16 cellular contexts compared by ENCODE assay signal in genomic region chr17:35011671-35012216, GRCh38. TPM values are rescaled to one million over a fixed set of nuclear protein-coding genes. Genes with fewer than 3 reads are reported as not detected.
DNase-seq lines count a peak whose midpoint lies in the region; ATAC-seq and TF ChIP-seq lines count a peak whose summit lies in the region.
"Had no signal": no experiment of that assay in that cellular context is flagged by ENCODE, and none has a peak within 500 bp of the region (broad histone marks: within the 10 kb centered on the region; RNA-seq: fewer than 3 reads in every experiment).

No MANE protein-coding gene starts in this region.

- no peak overlapping the region for H3K4me3 Mint-ChIP-seq in CD4-positive, alpha-beta T cell
- H3K4me3 Mint-ChIP-seq: activated B cell treated with CpG ODN at 0.5 μM for 24 hours had no signal

- H3K9me3 Mint-ChIP-seq in CD4-positive, alpha-beta T cell: no peaks in the 10 kb centered on the region
- H3K9me3 Mint-ChIP-seq: activated B cell treated with CpG ODN at 0.5 μM for 24 hours had no signal

- ATAC-seq in CD4-positive, alpha-beta T cell (ENCODE audit: poor library complexity): no peak
- no peak for ATAC-seq in HG02884 (IDR thresholded peaks at IDR 0.05; ENCODE audit: unreplicated experiment)
- ATAC-seq: gastroesophageal sphincter had no signal

- H3K27me3 ChIP-seq in CD4-positive, alpha-beta T cell (ENCODE audit: control insufficient read depth, insufficient read depth, low read length): no peaks in the 10 kb centered on the region
- H3K27me3 ChIP-seq in Peyer's patch: no peaks in the 10 kb centered on the region
- H3K27me3 ChIP-seq: BE2C, gastroesophageal sphincter had no signal

- H3K9me3 ChIP-seq in CD4-positive, alpha-beta T cell (ENCODE audit: control insufficient read depth, low read length): no peaks in the 10 kb centered on the region
- H3K9me3 ChIP-seq in Peyer's patch: no peaks in the 10 kb centered on the region
- H3K9me3 ChIP-seq: BE2C, gastroesophageal sphincter had no signal

- H3K27ac Mint-ChIP-seq in CD4-positive, alpha-beta T cell: peak overlapping the region; percentile 30
- H3K27ac Mint-ChIP-seq: activated B cell treated with CpG ODN at 0.5 μM for 24 hours had no signal

- peaks cover 0 to 81% (median 0%) of the 10 kb centered on the region in 3 donors for H3K36me3 ChIP-seq in Peyer's patch

- no peaks in the 10 kb centered on the region for H3K27me3 Mint-ChIP-seq in CD4-positive, alpha-beta T cell
- H3K27me3 Mint-ChIP-seq: activated B cell treated with CpG ODN at 0.5 μM for 24 hours had no signal

- H3K4me1 Mint-ChIP-seq in CD4-positive, alpha-beta T cell (ENCODE audit: low read depth): peaks cover 6% of the 10 kb centered on the region
- H3K4me1 Mint-ChIP-seq: activated B cell treated with CpG ODN at 0.5 μM for 24 hours had no signal

- CTCF ChIA-PET in CD4-positive, alpha-beta T cell (lab: Charles Lee): no interaction called here

- no peak for TF ChIP-seq CTCF in CD4-positive, alpha-beta T cell (IDR thresholded peaks at IDR 0.05)
- TF ChIP-seq CTCF in Peyer's patch (IDR thresholded peaks at IDR 0.05): no peak

- no peak overlapping the region for H3K4me3 ChIP-seq in Peyer's patch
- H3K4me3 ChIP-seq: gastroesophageal sphincter had no signal

- H3K36me3 Mint-ChIP-seq in CD4-positive, alpha-beta T cell (ENCODE audit: low read depth): peaks cover 99% of the 10 kb centered on the region

- intact Hi-C loops in CD4-positive, alpha-beta T cell (cut with DNase I, micrococcal nuclease): no loop called here

- no peak for TF ChIP-seq POLR2A in Peyer's patch (IDR thresholded peaks at IDR 0.05)

- POLR2A ChIA-PET in CD4-positive, alpha-beta T cell (lab: Charles Lee): interaction anchor here (1.9 kb wide), 1 partner anchor 51 kb away, joined by 6 read pairs; the partner anchor contains the start of gene RFFL

- H3K4me1 ChIP-seq in Peyer's patch: no peaks in the 10 kb centered on the region
- H3K4me1 ChIP-seq: gastroesophageal sphincter, parathyroid adenoma had no signal

- DNase-seq in CD4-positive, alpha-beta T cell: no peak
- DNase-seq in EH (ENCODE audit: low read depth) (peak; percentile 15), NCI-H82 (lab: John Stamatoyannopoulos, UW) (peak; percentile 70), iris pigment epithelial cell (ENCODE audit: low read depth) (peak; percentile 33), Peyer's patch (no peak), Ammon's horn (ENCODE audit: low spot score) (no peak), anterior cingulate cortex (lab: John Stamatoyannopoulos, UW) (no peak)
- DNase-seq: activated B cell treated with CpG ODN at 0.5 μM for 24 hours; activated CD8-positive, alpha-beta memory T cell treated with anti-CD3 and anti-CD28 coated beads, Interleukin-2, amount 50 U/mL, for 4 hours; BE2C; EL; midbrain; NCI-H2081 treated with DMSO at 0.1 percent for 48 hours had no signal

- no peak overlapping the region for H3K27ac ChIP-seq in CD4-positive, alpha-beta T cell (ENCODE audit: low read depth, low read length)
- H3K27ac ChIP-seq in Peyer's patch: no peak overlapping the region
- H3K27ac ChIP-seq: parathyroid adenoma had no signal

RNA-seq across cellular contexts. Expression of gene LIG3, which starts 31.4 kb away (rescaled TPM):
- total RNA-seq in CD4-positive, alpha-beta T cell: 10 to 100 TPM; 44.6 to 49.1 TPM
- total RNA-seq in Peyer's patch: 10 to 100 TPM; 19.6 to 82.5 (median 36.3) TPM

RNA-seq across cellular contexts. Expression of gene ZNF830, which starts 50.4 kb away (rescaled TPM):
- total RNA-seq in CD4-positive, alpha-beta T cell: 10 to 100 TPM; 34.4 to 39.0 TPM
- total RNA-seq in Peyer's patch: 10 to 100 TPM in 3 of 4 donors, 1 to 10 TPM in 1; 9.4 to 19.8 (median 11.3) TPM

RNA-seq across cellular contexts. Expression of gene CCT6B, which starts 50.5 kb away (rescaled TPM):
- total RNA-seq in CD4-positive, alpha-beta T cell: 1 to 10 TPM; 4.6 to 4.9 TPM
- total RNA-seq in Peyer's patch: 1 to 10 TPM in 1 of 4 donors, under 1 TPM in 2, not detected in 1; 0.94 to 5.0 (median 0.95) TPM

RNA-seq across cellular contexts. Expression of gene RFFL, which starts 51.8 kb away (rescaled TPM):
- total RNA-seq in CD4-positive, alpha-beta T cell: 10 to 100 TPM; 57.8 to 66.1 TPM
- 10 to 100 TPM; 33.0 to 76.7 (median 43.0) TPM for total RNA-seq in Peyer's patch

Comparison
In these comparisons a context has a peak if more than half of its experiments do, and no peak if none do; other contexts are left out.
1. DNase-seq: peak in EH (single experiment), NCI-H82 (single experiment) and iris pigment epithelial cell (single experiment); none in CD4-positive, alpha-beta T cell (0 of 10), Peyer's patch (0 of 3), Ammon's horn (single experiment) and anterior cingulate cortex (0 of 58).